Comparison of ENCODE assay signal across 30 cellular contexts in genomic region chr14:98602983-98603382, GRCh38.
"Had no signal": no experiment of that assay in that cellular context is flagged by ENCODE, and none has a peak within 500 bp of the region (broad histone marks: within the 10 kb centered on the region; RNA-seq: fewer than 3 reads in every experiment).

No MANE protein-coding gene starts in this region.

- H3K4me1 Mint-ChIP-seq: nephron had no signal

- H3K27ac ChIP-seq: left lung, lower lobe of right lung, neutrophil, ovary, right atrium auricular region, skin epidermis, suprapubic skin, thoracic aorta, tibial artery, upper lobe of right lung, uterus had no signal

- H3K4me3 ChIP-seq: left lung, lower lobe of right lung, ovary, right atrium auricular region, skin epidermis, suprapubic skin, thoracic aorta, tibial artery, upper lobe of right lung, uterus had no signal

- ATAC-seq: left colon; left lung; lower lobe of right lung; naive thymus-derived CD8-positive, alpha-beta T cell; sciatic nerve; upper lobe of right lung had no signal

- H3K36me3 Mint-ChIP-seq: naive thymus-derived CD8-positive, alpha-beta T cell had no signal

- H3K27me3 ChIP-seq: left lung, neutrophil, ovary, right atrium auricular region, suprapubic skin, tibial artery, upper lobe of right lung, uterus had no signal

- H3K4me1 ChIP-seq: left lung, lower lobe of right lung, right atrium auricular region, suprapubic skin, tibial artery, upper lobe of right lung, uterus had no signal

- H3K27ac Mint-ChIP-seq: nephron; progenitor cell of endocrine pancreas; stimulated activated naive CD8-positive, alpha-beta T cell treated with anti-CD3 and anti-CD28 coated beads, Interleukin-15, Interleukin-2, amounts not matched to agents 100 ng/mL and 50 ng/mL, for 24 hours had no signal

- H3K9me3 ChIP-seq: lower lobe of right lung, neutrophil, ovary, right atrium auricular region, suprapubic skin, thoracic aorta, tibial artery, upper lobe of right lung, uterus had no signal

- H3K36me3 ChIP-seq: left lung, lower lobe of right lung, neutrophil, ovary, right atrium auricular region, suprapubic skin, thoracic aorta, tibial artery, upper lobe of right lung, uterus had no signal

- DNase-seq: hippocampal formation; kidney; left colon; left lung; lower lobe of right lung; mammary epithelial cell; mesenchymal stem cell; naive thymus-derived CD8-positive, alpha-beta T cell; occipital lobe; ovary; stimulated activated CD4-positive, alpha-beta T cell treated with anti-CD3 and anti-CD28 coated beads, Interleukin-12 subunit alpha, Interleukin-12 subunit beta, amount 100 ng/mL, for 4 hours; stimulated activated CD4-positive, alpha-beta T cell treated with anti-CD3 and anti-CD28 coated beads, Interleukin-15, amount 100 ng/mL, for 24 hours; stimulated activated CD4-positive, alpha-beta T cell treated with anti-CD3 and anti-CD28 coated beads, Interleukin-2, amount 100 ng/mL, for 24 hours; stimulated activated CD4-positive, alpha-beta T cell treated with anti-CD3 and anti-CD28 coated beads, Interleukin-4, amount 100 ng/mL, for 1 hour; stimulated activated naive CD4-positive, alpha-beta T cell; tibial artery; trophoblast cell; upper lobe of right lung; uterus had no signal

- H3K4me3 Mint-ChIP-seq: naive thymus-derived CD8-positive, alpha-beta T cell; nephron; neural crest cell; stimulated activated naive CD8-positive, alpha-beta T cell treated with anti-CD3 and anti-CD28 coated beads, Interleukin-15, Interleukin-2, amounts not matched to agents 100 ng/mL and 50 ng/mL, for 24 hours had no signal

- H3K27me3 Mint-ChIP-seq: naive thymus-derived CD8-positive, alpha-beta T cell; stimulated activated naive CD8-positive, alpha-beta T cell treated with anti-CD3 and anti-CD28 coated beads, Interleukin-15, Interleukin-2, amounts not matched to agents 100 ng/mL and 50 ng/mL, for 24 hours had no signal

- FAIRE-seq: islet of Langerhans, kidney had no signal

- H3K9me3 Mint-ChIP-seq: nephron; stimulated activated naive CD8-positive, alpha-beta T cell treated with anti-CD3 and anti-CD28 coated beads, Interleukin-15, Interleukin-2, amounts not matched to agents 100 ng/mL and 50 ng/mL, for 24 hours had no signal
